In genomic region chr15:47460775-47461174, GRCh38 we compare ENCODE assay signal across 18 cellular contexts.
A peak's percentile ranks its signal among the peaks of the same experiment; 100 is the strongest.
DNase-seq lines count a peak whose midpoint lies in the region; ATAC-seq and TF ChIP-seq lines count a peak whose summit lies in the region.
"Had no signal": no experiment of that assay in that cellular context is flagged by ENCODE, and none has a peak within 500 bp of the region (broad histone marks: within the 10 kb centered on the region; RNA-seq: fewer than 3 reads in every experiment).

No MANE protein-coding gene starts in this region.

- TF ChIP-seq CTCF in Loucy (conservative IDR thresholded peaks at IDR 0.05; ENCODE audit: low read length), result no peak

- peaks cover 11 to 22% (median 13%) of the 10 kb centered on the region in 10 experiments for H3K4me1 ChIP-seq in BLaER1 treated with 17β-estradiol and CSF1 and Interleukin-3, amounts not matched to agents 10 nM and 100 nM
- peaks cover 5% of the 10 kb centered on the region for H3K4me1 ChIP-seq in Loucy (ENCODE audit: insufficient read depth, low read length, poor library complexity, severe bottlenecking)
- H3K4me1 ChIP-seq: esophagus muscularis mucosa, heart right ventricle, upper lobe of left lung had no signal

- H3K36me3 ChIP-seq in BLaER1 treated with 17β-estradiol and CSF1 and Interleukin-3, amounts not matched to agents 10 nM and 100 nM, result no peaks in the 10 kb centered on the region
- no peaks in the 10 kb centered on the region for H3K36me3 ChIP-seq in Loucy (ENCODE audit: insufficient read depth, low read length)
- H3K36me3 ChIP-seq: esophagus muscularis mucosa, heart right ventricle, upper lobe of left lung had no signal

- ATAC-seq in GM19467 (IDR thresholded peaks at IDR 0.05; ENCODE audit: unreplicated experiment), result no peak

- H2AFZ ChIP-seq in Loucy (ENCODE audit: low read length), result peak overlapping the region; percentile 70; the same call in 1 of the 2 replicates
- H2AFZ ChIP-seq: PC-9 had no signal

- no peak overlapping the region for H3K4me3 ChIP-seq in BLaER1 treated with 17β-estradiol and CSF1 and Interleukin-3, amounts not matched to agents 10 nM and 100 nM
- H3K4me3 ChIP-seq in Loucy (ENCODE audit: low read length, poor library complexity, severe bottlenecking), result no peak overlapping the region
- H3K4me3 ChIP-seq: coronary artery, esophagus muscularis mucosa, heart right ventricle, PC-9, upper lobe of left lung had no signal

- no peaks in the 10 kb centered on the region for H3F3A ChIP-seq in Loucy (ENCODE audit: low read depth)

- H3K27me3 ChIP-seq in BLaER1 treated with 17β-estradiol and CSF1 and Interleukin-3, amounts not matched to agents 10 nM and 100 nM, result no peaks in the 10 kb centered on the region
- H3K27me3 ChIP-seq in Loucy (ENCODE audit: insufficient read depth, low read length, poor library complexity, severe bottlenecking), result no peaks in the 10 kb centered on the region
- H3K27me3 ChIP-seq: esophagus muscularis mucosa, heart right ventricle, upper lobe of left lung had no signal

- H3K4me2 ChIP-seq in BLaER1 treated with 17β-estradiol and CSF1 and Interleukin-3, amounts not matched to agents 10 nM and 100 nM, result peak overlapping the region; percentile 18 to 68 (median 54)
- H3K4me2 ChIP-seq in Loucy (ENCODE audit: low read depth, low read length, poor library complexity, severe bottlenecking), result no peak overlapping the region
- H3K4me2 ChIP-seq: PC-9 had no signal

- H3K79me2 ChIP-seq in Loucy (ENCODE audit: insufficient read depth, low read length), result no peaks in the 10 kb centered on the region

- no peaks in the 10 kb centered on the region for H4K20me1 ChIP-seq in BLaER1 treated with 17β-estradiol and CSF1 and Interleukin-3, amounts not matched to agents 10 nM and 100 nM
- H4K20me1 ChIP-seq in Loucy (ENCODE audit: insufficient read depth, low read length, poor library complexity, severe bottlenecking), result no peaks in the 10 kb centered on the region

- no peaks in the 10 kb centered on the region for H3K9me2 ChIP-seq in Loucy (replicated peaks; ENCODE audit: low read depth, low read length)

- H3K27ac ChIP-seq in BLaER1 treated with 17β-estradiol and CSF1 and Interleukin-3, amounts not matched to agents 10 nM and 100 nM, result peak overlapping the region in 9 of 11 experiments; percentile 0 to 63 (median 35); a peak in 12 of 22 replicates
- H3K27ac ChIP-seq: coronary artery, esophagus muscularis mucosa, heart right ventricle, PC-9, upper lobe of left lung had no signal

- H3K9me3 ChIP-seq in BLaER1 treated with 17β-estradiol and CSF1 and Interleukin-3, amounts not matched to agents 10 nM and 100 nM (replicated peaks in 1 of 11), result peaks cover 0 to 6% (median 0%) of the 10 kb centered on the region in 11 experiments; a peak in 2 of 22 replicates
- H3K9me3 ChIP-seq in Loucy (ENCODE audit: insufficient read depth, low read depth, low read length), result no peaks in the 10 kb centered on the region
- H3K9me3 ChIP-seq: esophagus muscularis mucosa, heart right ventricle, upper lobe of left lung had no signal

- no peak overlapping the region for H3K9ac ChIP-seq in BLaER1 treated with 17β-estradiol and CSF1 and Interleukin-3, amounts not matched to agents 10 nM and 100 nM
- no peak overlapping the region for H3K9ac ChIP-seq in Loucy (ENCODE audit: low read depth, low read length, poor library complexity, severe bottlenecking)

- DNase-seq in SKM-1 (lab: John Stamatoyannopoulos, UW; ENCODE audit: unreplicated experiment), result peak; percentile 82
- DNase-seq in left kidney (ENCODE audit: low read depth, low spot score), result peak; percentile 20
- DNase-seq in activated naive CD4-positive, alpha-beta T cell treated with anti-CD3 and anti-CD28 coated beads, Interleukin-2, amount 50 U/mL, for 16 hours, result no peak
- no peak for DNase-seq in activated effector memory CD4-positive, alpha-beta T cell treated with anti-CD3 and anti-CD28 coated beads, Interleukin-2, amount 50 U/mL, for 16 hours
- DNase-seq in HuH-7.5 (ENCODE audit: low spot score), result no peak
- DNase-seq: activated B cell treated with CpG ODN at 0.5 μM for 24 hours; activated gamma-delta T cell; HCEC 1CT; heart right ventricle; NCI-H2227 treated with DMSO at 0.1 percent for 48 hours; PC-9; stimulated activated naive CD4-positive, alpha-beta T cell; upper lobe of left lung had no signal

Comparison
In these comparisons a context has a peak if more than half of its experiments do, and no peak if none do; other contexts are left out.
1. DNase-seq: peak in SKM-1 (single experiment) and left kidney (single experiment); none in activated naive CD4-positive, alpha-beta T cell treated with anti-CD3 and anti-CD28 coated beads, Interleukin-2, amount 50 U/mL, for 16 hours (single experiment), activated effector memory CD4-positive, alpha-beta T cell treated with anti-CD3 and anti-CD28 coated beads, Interleukin-2, amount 50 U/mL, for 16 hours (single experiment) and HuH-7.5 (single experiment).